32 cellular contexts compared by ENCODE assay signal in the genomic region with DNA sequence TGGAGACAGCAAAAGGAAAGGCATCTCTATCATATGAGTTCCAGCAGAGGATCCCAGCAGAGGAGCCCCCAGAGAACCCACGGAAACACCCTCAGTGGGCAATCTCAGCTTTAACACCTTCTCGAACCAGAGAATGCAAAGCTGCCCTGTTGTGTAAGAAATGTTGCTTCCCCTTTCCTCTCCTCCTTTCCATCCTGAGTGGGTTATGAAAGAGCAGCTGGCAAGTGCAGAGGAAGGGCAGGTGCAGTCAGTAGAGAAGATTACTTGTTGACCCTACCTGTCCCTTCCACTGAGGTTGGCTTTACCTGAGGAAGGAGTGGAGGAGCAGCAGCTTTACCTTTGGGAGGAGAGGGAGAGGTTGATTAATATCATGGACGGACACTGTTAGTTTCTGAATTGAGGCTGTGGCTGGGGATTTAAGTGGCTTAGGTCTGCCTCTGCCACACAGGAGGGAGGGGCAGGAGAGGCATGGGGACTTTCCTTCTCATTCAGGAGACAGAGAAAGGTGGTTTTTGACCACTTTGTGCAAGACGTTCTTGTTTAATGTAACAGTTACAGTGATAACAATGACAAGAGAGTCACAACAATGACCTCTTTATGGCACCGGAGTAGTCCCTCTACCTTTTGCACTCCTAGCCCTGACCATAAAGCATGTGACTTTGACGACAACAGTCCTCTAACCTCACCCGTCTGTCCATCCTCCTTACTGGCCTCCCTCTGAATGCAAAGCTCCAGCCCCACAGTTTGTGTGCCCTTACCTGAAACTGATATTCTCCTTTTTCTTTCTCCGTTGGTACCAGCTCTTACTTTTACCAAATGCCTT.
A peak's percentile ranks its signal among the peaks of the same experiment; 100 is the strongest.
DNase-seq lines count a peak whose midpoint lies in the region; ATAC-seq, FAIRE-seq and TF ChIP-seq lines count a peak whose summit lies in the region.
"Had no signal": no experiment of that assay in that cellular context is flagged by ENCODE, and none has a peak within 500 bp of the region (broad histone marks: within the 10 kb centered on the region; RNA-seq: fewer than 3 reads in every experiment).

No MANE protein-coding gene starts in this region.

- DNase-seq in cardiac muscle cell (ENCODE audit: low read depth in 1 of 2, low spot score in 1 of 2): no peak
- DNase-seq in cardiac septum (ENCODE audit: low spot score): no peak
- DNase-seq in vagina (ENCODE audit: extremely low spot score in 2 of 2): peak; percentile 37 to 54
- DNase-seq in body of pancreas: no peak
- DNase-seq in T-helper 2 cell treated with Interferon-gamma antibody and Interleukin-4, amounts not matched to agents 5 μg/mL and 100 μg/mL, for 36 hours (ENCODE audit: low spot score): no peak
- DNase-seq in GM19239 (ENCODE audit: insufficient read length, low spot score): no peak
- DNase-seq: ACHN; activated CD4-positive, alpha-beta memory T cell treated with anti-CD3 and anti-CD28 coated beads, Interleukin-2, amount 10 ng/mL, durations not matched to agents 7 days and 5 days; activated CD4-positive, CD25-positive, alpha-beta regulatory T cell treated with anti-CD3 and anti-CD28 coated beads, Interleukin-2, amount 50 U/mL, for 72 hours; activated CD8-positive, alpha-beta memory T cell treated with anti-CD3 and anti-CD28 coated beads, Interleukin-2, amount 50 U/mL, for 48 hours; activated naive CD4-positive, alpha-beta T cell treated with anti-CD3 and anti-CD28 coated beads, Interleukin-2, amount 50 U/mL, for 16 hours; caudate nucleus; CD8-positive, alpha-beta memory T cell; DMS 273 treated with DMSO at 0.1 percent for 48 hours; esophagus squamous epithelium; foreskin melanocyte; kidney glomerular epithelial cell; MG63; NCI-H1436; NK-92 treated with Interleukin-12 subunit alpha and Interleukin-12 subunit beta, amount 100 ng/mL, for 24 hours; Peyer's patch; stimulated activated CD4-positive, alpha-beta T cell treated with anti-CD3 and anti-CD28 coated beads, Interleukin-2, amount 100 ng/mL, for 48 hours; transverse colon had no signal

- peaks cover 18% of the 10 kb centered on the region for H3K4me1 ChIP-seq in cardiac muscle cell (ENCODE audit: low read depth)
- no peaks in the 10 kb centered on the region for H3K4me1 ChIP-seq in vagina
- no peaks in the 10 kb centered on the region for H3K4me1 ChIP-seq in body of pancreas
- H3K4me1 ChIP-seq: esophagus squamous epithelium, parathyroid adenoma, Peyer's patch, transverse colon had no signal

- H3K4me3 ChIP-seq in cardiac muscle cell (no peak overlapping the region), vagina (no peak overlapping the region), body of pancreas (no peak overlapping the region)
- H3K4me3 ChIP-seq: esophagus squamous epithelium, heart right ventricle, K562, MG63, Peyer's patch, transverse colon had no signal

- H3K36me3 Mint-ChIP-seq in brain: no peaks in the 10 kb centered on the region
- H3K36me3 Mint-ChIP-seq in T-helper 2 cell treated with Interferon-gamma antibody and Interleukin-4, amounts not matched to agents 5 μg/mL and 100 μg/mL, for 36 hours (ENCODE audit: low read depth): no peaks in the 10 kb centered on the region
- H3K36me3 Mint-ChIP-seq: CD8-positive, alpha-beta memory T cell had no signal

- WGBS in body of pancreas, 2 donors: 51 to 52% methylated on average over 8 of the region's 8 CpGs

- H3K27ac ChIP-seq in cardiac muscle cell: peak overlapping the region; percentile 49
- H3K27ac ChIP-seq in vagina: no peak overlapping the region
- H3K27ac ChIP-seq in body of pancreas: no peak overlapping the region
- H3K27ac ChIP-seq: esophagus squamous epithelium, parathyroid adenoma, Peyer's patch, transverse colon had no signal

- H3K36me3 ChIP-seq in cardiac muscle cell (no peaks in the 10 kb centered on the region), vagina (no peaks in the 10 kb centered on the region), body of pancreas (replicated peaks in 1 of 2; ENCODE audit: insufficient read depth in 1 of 2, low read depth in 2 of 2) (no peaks in the 10 kb centered on the region)
- H3K36me3 ChIP-seq: BE2C, esophagus squamous epithelium, heart right ventricle, MG63, Peyer's patch, transverse colon had no signal

- FAIRE-seq in GM19239 (lab: Jason Lieb, UNC): no peak
- FAIRE-seq: HTR-8/SVneo, K562 had no signal

- peaks cover 57% of the 10 kb centered on the region for H3K4me1 Mint-ChIP-seq in brain
- H3K4me1 Mint-ChIP-seq in T-helper 2 cell treated with Interferon-gamma antibody and Interleukin-4, amounts not matched to agents 5 μg/mL and 100 μg/mL, for 36 hours (ENCODE audit: low read depth): no peaks in the 10 kb centered on the region
- H3K4me1 Mint-ChIP-seq: activated CD4-positive, alpha-beta memory T cell treated with anti-CD3 and anti-CD28 coated beads, Interleukin-2, amount 10 ng/mL, durations not matched to agents 7 days and 5 days; CD8-positive, alpha-beta memory T cell had no signal

- H3K27me3 ChIP-seq in cardiac muscle cell (no peaks in the 10 kb centered on the region), vagina (no peaks in the 10 kb centered on the region), body of pancreas (no peaks in the 10 kb centered on the region)
- H3K27me3 ChIP-seq: BE2C, Peyer's patch, transverse colon had no signal

- ATAC-seq in HG02610 (IDR thresholded peaks at IDR 0.05; ENCODE audit: unreplicated experiment): peak; percentile 54
- ATAC-seq in body of pancreas: no peak
- ATAC-seq: K562 had no signal

- intact Hi-C loops in cardiac septum (cut with DNase I): no loop called here
- intact Hi-C loops in vagina (cut with DNase I): no loop called here
- intact Hi-C loops in body of pancreas (cut with DNase I): no loop called here

- H3K4me3 Mint-ChIP-seq in brain: no peak overlapping the region
- no peak overlapping the region for H3K4me3 Mint-ChIP-seq in T-helper 2 cell treated with Interferon-gamma antibody and Interleukin-4, amounts not matched to agents 5 μg/mL and 100 μg/mL, for 36 hours
- H3K4me3 Mint-ChIP-seq: activated CD4-positive, alpha-beta memory T cell treated with anti-CD3 and anti-CD28 coated beads, Interleukin-2, amount 10 ng/mL, durations not matched to agents 7 days and 5 days; nephron; T-helper 1 cell treated with Interleukin-12 subunit alpha and Interleukin-12 subunit beta and Interleukin-4 antibody, amounts not matched to agents 30 μg/mL and 1 μg/mL, for 36 hours had no signal

- H3K9me3 ChIP-seq in cardiac muscle cell (ENCODE audit: low read depth) (no peaks in the 10 kb centered on the region), vagina (no peaks in the 10 kb centered on the region), body of pancreas (no peaks in the 10 kb centered on the region)
- H3K9me3 ChIP-seq: BE2C, esophagus squamous epithelium, Peyer's patch, transverse colon had no signal

- peak overlapping the region in 3 of 5 experiments; percentile 26 to 55 (median 40) for H3K27ac Mint-ChIP-seq in brain
- H3K27ac Mint-ChIP-seq in T-helper 2 cell treated with Interferon-gamma antibody and Interleukin-4, amounts not matched to agents 5 μg/mL and 100 μg/mL, for 36 hours: no peak overlapping the region
- H3K27ac Mint-ChIP-seq: activated CD4-positive, alpha-beta memory T cell treated with anti-CD3 and anti-CD28 coated beads, Interleukin-2, amount 10 ng/mL, durations not matched to agents 7 days and 5 days; CD8-positive, alpha-beta memory T cell; T-helper 1 cell treated with Interleukin-12 subunit alpha and Interleukin-12 subunit beta and Interleukin-4 antibody, amounts not matched to agents 30 μg/mL and 1 μg/mL, for 36 hours had no signal

- peaks cover 10% of the 10 kb centered on the region for H3K27me3 Mint-ChIP-seq in brain
- no peaks in the 10 kb centered on the region for H3K27me3 Mint-ChIP-seq in T-helper 2 cell treated with Interferon-gamma antibody and Interleukin-4, amounts not matched to agents 5 μg/mL and 100 μg/mL, for 36 hours (ENCODE audit: low read depth)
- H3K27me3 Mint-ChIP-seq: activated CD4-positive, alpha-beta memory T cell treated with anti-CD3 and anti-CD28 coated beads, Interleukin-2, amount 10 ng/mL, durations not matched to agents 7 days and 5 days had no signal

- TF ChIP-seq CTCF in cardiac muscle cell (IDR thresholded peaks at IDR 0.05; ENCODE audit: low read depth, low read length) (no peak), brain (conservative IDR thresholded peaks at IDR 0.05) (no peak), vagina (IDR thresholded peaks at IDR 0.05) (no peak), body of pancreas (IDR thresholded peaks at IDR 0.05) (no peak)

- TF ChIP-seq POLR2A in vagina (IDR thresholded peaks at IDR 0.05) (no peak), body of pancreas (IDR thresholded peaks at IDR 0.05) (no peak)

- peaks cover 0 to 10% (median 7%) of the 10 kb centered on the region in 5 experiments for H3K9me3 Mint-ChIP-seq in brain
- H3K9me3 Mint-ChIP-seq in T-helper 2 cell treated with Interferon-gamma antibody and Interleukin-4, amounts not matched to agents 5 μg/mL and 100 μg/mL, for 36 hours: no peaks in the 10 kb centered on the region
- H3K9me3 Mint-ChIP-seq: activated CD4-positive, alpha-beta memory T cell treated with anti-CD3 and anti-CD28 coated beads, Interleukin-2, amount 10 ng/mL, durations not matched to agents 7 days and 5 days; T-helper 1 cell treated with Interleukin-12 subunit alpha and Interleukin-12 subunit beta and Interleukin-4 antibody, amounts not matched to agents 30 μg/mL and 1 μg/mL, for 36 hours had no signal

Comparison
In these comparisons a context has a peak if more than half of its experiments do, and no peak if none do; other contexts are left out.
1. DNase-seq: peak in vagina (2 of 2); none in cardiac muscle cell (0 of 2), cardiac septum (single experiment), body of pancreas (0 of 4), T-helper 2 cell treated with Interferon-gamma antibody and Interleukin-4, amounts not matched to agents 5 μg/mL and 100 μg/mL, for 36 hours (single experiment) and GM19239 (single experiment).